Comparison of ENCODE assay signal across 1 cellular context in genomic region chr14:101687756-101688546, GRCh38.
TF ChIP-seq lines count a peak whose summit lies in the region.

No MANE protein-coding gene starts in this region.

TF ChIP-seq in K562, 482 proteins besides CTCF, POLR2A, EP300 and RAD21 (continued from another document and continues in another):
- TF ChIP-seq SNAPC5 (CRISPR knock-in tag; IDR thresholded peaks at IDR 0.05) (peak; percentile 46; the same call in 1 of the 2 replicates), CBFA2T3 (IDR thresholded peaks at IDR 0.05) (peak; percentile 79), ARID3A (IDR thresholded peaks at IDR 0.05; ENCODE audit: borderline replicate concordance, low read depth, low read length) (no peak), POLR3A (IDR thresholded peaks at IDR 0.05; ENCODE audit: borderline replicate concordance, extremely low read depth, insufficient read depth, insufficient read length) (no peak), ZNF436 (CRISPR knock-in tag; IDR thresholded peaks at IDR 0.05) (no peak), CCNT2 (IDR thresholded peaks at IDR 0.05; ENCODE audit: borderline replicate concordance, extremely low read depth, insufficient read length, low read depth, low read length) (no peak), GABPA (tag; conservative IDR thresholded peaks at IDR 0.05; ENCODE audit: low read depth) (no peak), ZNF780A (CRISPR knock-in tag; IDR thresholded peaks at IDR 0.05) (no peak), CGGBP1 (CRISPR knock-in tag; IDR thresholded peaks at IDR 0.05) (no peak), PTTG1 (tag; IDR thresholded peaks at IDR 0.05; ENCODE audit: low read depth) (peak; percentile 73; the same call in 1 of the 2 replicates), PTBP1 (IDR thresholded peaks at IDR 0.05; ENCODE audit: low read depth, low read length) (no peak), ELF1 (tag; IDR thresholded peaks at IDR 0.05) (no peak), ZNF23 (CRISPR knock-in tag; IDR thresholded peaks at IDR 0.05) (peak; percentile 84), ZNF583 (CRISPR knock-in tag; IDR thresholded peaks at IDR 0.05) (peak; percentile 94), DACH1 (IDR thresholded peaks at IDR 0.05; ENCODE audit: partially characterized antibody) (no peak), ZNF586 (CRISPR knock-in tag; conservative IDR thresholded peaks at IDR 0.05) (0 out of 2 replicates have a peak, but pooled peaks have one; percentile 32), PKNOX1 (IDR thresholded peaks at IDR 0.05) (no peak), BRF1 (IDR thresholded peaks at IDR 0.05; ENCODE audit: borderline replicate concordance, extremely low read depth, insufficient read length) (no peak), XRCC3 (IDR thresholded peaks at IDR 0.05) (no peak), ZNF24 (IDR thresholded peaks at IDR 0.05) (no peak), RBM34 (IDR thresholded peaks at IDR 0.05; ENCODE audit: borderline replicate concordance, insufficient read depth, low read length) (no peak), FOSL1 (tag; conservative IDR thresholded peaks at IDR 0.05) (no peak), PYGO2 (tag; IDR thresholded peaks at IDR 0.05) (no peak), ZNF445 (CRISPR knock-in tag; IDR thresholded peaks at IDR 0.05; ENCODE audit: low read depth) (no peak), POU5F1 (IDR thresholded peaks at IDR 0.05; ENCODE audit: borderline replicate concordance, low read depth, low read length, partially characterized antibody) (no peak), FUS (optimal IDR thresholded peaks at IDR 0.05; ENCODE audit: low read depth, low read length) (no peak), CBFA2T2 (conservative IDR thresholded peaks at IDR 0.05) (peak; percentile 60), THAP12 (CRISPR knock-in tag; IDR thresholded peaks at IDR 0.05) (no peak), ELK1 (CRISPR knock-in tag; IDR thresholded peaks at IDR 0.05) (no peak), HOXB6 (CRISPR knock-in tag; IDR thresholded peaks at IDR 0.05; ENCODE audit: borderline replicate concordance) (no peak), ASH1L (IDR thresholded peaks at IDR 0.05; ENCODE audit: borderline replicate concordance, low read depth, partially characterized antibody) (no peak), SRSF1 (IDR thresholded peaks at IDR 0.05; ENCODE audit: low read depth, low read length) (no peak), GTF2E2 (tag; IDR thresholded peaks at IDR 0.05) (no peak), IFI16 (CRISPR knock-in tag; IDR thresholded peaks at IDR 0.05) (peak; percentile 96), PTRF (tag; IDR thresholded peaks at IDR 0.05) (peak; percentile 84), NFYB (IDR thresholded peaks at IDR 0.05; ENCODE audit: extremely low read depth, insufficient read length) (no peak), STAT6 (CRISPR knock-in tag; IDR thresholded peaks at IDR 0.05) (no peak), ID3 (CRISPR knock-in tag; IDR thresholded peaks at IDR 0.05) (peak; percentile 77; the same call in 1 of the 2 replicates), ID3 (tag; IDR thresholded peaks at IDR 0.05) (peak; percentile 98), FOXJ2 (tag; IDR thresholded peaks at IDR 0.05) (no peak), ZNF184 (CRISPR knock-in tag; IDR thresholded peaks at IDR 0.05) (no peak), LARP7 (IDR thresholded peaks at IDR 0.05) (no peak), HMGXB4 (CRISPR knock-in tag; IDR thresholded peaks at IDR 0.05) (no peak), RBM39 (optimal IDR thresholded peaks at IDR 0.05; ENCODE audit: low read depth, low read length) (no peak), ZNF232 (CRISPR knock-in tag; IDR thresholded peaks at IDR 0.05) (no peak), ATF4 (CRISPR knock-in tag; IDR thresholded peaks at IDR 0.05) (peak; percentile 86), ZNF695 (CRISPR knock-in tag; IDR thresholded peaks at IDR 0.05) (no peak), ZBTB43 (CRISPR knock-in tag; IDR thresholded peaks at IDR 0.05) (no peak), CBX5 (IDR thresholded peaks at IDR 0.05; ENCODE audit: borderline replicate concordance, low read depth) (no peak), CHAMP1 (IDR thresholded peaks at IDR 0.05) (no peak), NFE2L1 (tag; IDR thresholded peaks at IDR 0.05; ENCODE audit: borderline replicate concordance, low read depth) (no peak), ZNF512 (tag; IDR thresholded peaks at IDR 0.05) (no peak)
